ENCODE assay signal across 8 cellular contexts in the genomic region with DNA sequence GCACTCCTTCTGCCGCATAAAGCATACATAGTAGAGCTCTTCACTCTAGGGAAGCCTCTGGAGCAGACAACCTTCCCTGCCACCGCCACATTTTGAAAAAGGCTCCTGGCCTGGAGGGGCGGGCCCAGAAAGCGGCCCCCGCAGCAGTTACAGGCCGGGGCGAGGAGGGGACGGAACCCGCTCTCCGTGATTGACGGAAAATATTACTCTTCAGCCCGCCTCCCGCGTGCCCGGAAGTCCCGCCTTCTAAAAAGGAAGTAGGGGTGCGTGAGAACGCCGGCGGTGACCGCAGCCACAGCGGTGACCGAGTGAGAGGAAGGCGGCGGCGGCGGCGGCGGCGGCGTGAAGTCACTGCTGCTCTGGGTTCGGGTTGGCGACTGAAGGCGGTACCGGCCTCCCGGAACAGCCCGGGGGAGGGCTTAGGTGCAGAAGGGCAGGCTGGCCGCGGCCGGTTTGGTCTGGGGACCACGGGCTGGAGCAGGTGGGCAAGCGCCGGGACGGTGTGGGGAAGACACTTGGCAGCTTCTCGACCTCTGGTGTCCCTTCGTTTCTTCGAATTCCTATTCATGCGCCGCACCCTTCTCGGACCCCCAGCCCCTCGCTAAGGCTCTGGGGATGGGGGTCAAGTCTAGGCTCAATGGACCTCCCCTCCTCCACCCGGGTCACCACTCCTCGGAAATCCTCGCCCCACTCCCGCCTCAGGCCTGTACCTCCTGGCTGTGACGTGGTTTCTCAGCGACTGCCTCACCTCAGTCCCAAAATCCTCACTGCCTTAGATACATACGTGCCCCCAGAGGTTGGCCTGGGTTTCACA. TPM values are rescaled to one million over a fixed set of nuclear protein-coding genes. Genes with fewer than 3 reads are reported as not detected.
A peak's percentile ranks its signal among the peaks of the same experiment; 100 is the strongest.
DNase-seq lines count a peak whose midpoint lies in the region; TF ChIP-seq lines count a peak whose summit lies in the region.

HCCS (plus strand) TSS at position 295 of the 814 bp plus-strand sequence. CDS start 729 bp downstream, outside the sequence.

- peak; percentile 61 for DNase-seq in GDM1 (lab: John Stamatoyannopoulos, UW)
- DNase-seq in H7, result peak; percentile 86
- DNase-seq in M059J (ENCODE audit: low read depth), result peak; percentile 88
- DNase-seq in SIG-M5 treated with dmso at 0.1 percent for 504 hours (lab: John Stamatoyannopoulos, UW; ENCODE audit: unreplicated experiment), result peak; percentile 76
- DNase-seq in activated gamma-delta T cell treated with Interleukin-2 at 50 U/mL for 16 hours, result peak; percentile 79
- peak; percentile 84 for DNase-seq in fibroblast of villous mesenchyme (ENCODE audit: low read depth)
- DNase-seq in neural progenitor cell (ENCODE audit: low spot score), result peak; percentile 83
- DNase-seq in stromal cell of bone marrow (ENCODE audit: low read depth), result peak; percentile 63

- H3K4me1 Mint-ChIP-seq in neural progenitor cell, result peaks cover 3% of the 10 kb centered on the region

- peak within 1 kb of the TSS; percentile 72 for H3K4me2 ChIP-seq in neural progenitor cell

- peaks cover 3% of the 10 kb centered on the region for H3K27me3 Mint-ChIP-seq in neural progenitor cell (ENCODE audit: insufficient read depth, low read depth)

- H3K4me3 Mint-ChIP-seq in neural progenitor cell, result no peak within 1 kb of the TSS

- H3K27me3 ChIP-seq in H7 (ENCODE audit: control insufficient read depth, insufficient read depth, low read length) (no peaks in the 10 kb centered on the region), neural progenitor cell (no peaks in the 10 kb centered on the region)

- peaks cover 7% of the 10 kb centered on the region for H4K20me1 ChIP-seq in neural progenitor cell (ENCODE audit: low read depth)

- peak within 1 kb of the TSS; percentile 46 for H2AFZ ChIP-seq in neural progenitor cell (replicated peaks)

- H3K36me3 Mint-ChIP-seq in neural progenitor cell, result peaks cover 6% of the 10 kb centered on the region

- H3K4me1 ChIP-seq in neural progenitor cell, result no peaks in the 10 kb centered on the region

- peaks cover 3% of the 10 kb centered on the region for H3K9me3 Mint-ChIP-seq in neural progenitor cell

- H3F3A ChIP-seq in neural progenitor cell (ENCODE audit: low read depth), result no peaks in the 10 kb centered on the region

- H3K79me2 ChIP-seq in neural progenitor cell (ENCODE audit: low read depth), result peaks cover 30% of the 10 kb centered on the region

- peak within 1 kb of the TSS; percentile 83 for H3K9ac ChIP-seq in neural progenitor cell

- H3K36me3 ChIP-seq in H7 (replicated peaks; ENCODE audit: control insufficient read depth, insufficient read depth, low read length) (peaks cover 9% of the 10 kb centered on the region), neural progenitor cell (no peaks in the 10 kb centered on the region)

- H3K4me3 ChIP-seq in H7 (ENCODE audit: insufficient read depth, low read depth, low read length) (peak within 1 kb of the TSS; percentile 76), fibroblast of villous mesenchyme (ENCODE audit: low read depth, low read length) (peak within 1 kb of the TSS; percentile 81), neural progenitor cell (peak within 1 kb of the TSS; percentile 65)

- peak within 1 kb of the TSS; percentile 55 for H3K27ac Mint-ChIP-seq in neural progenitor cell

- no peak within 1 kb of the TSS for H3K27ac ChIP-seq in neural progenitor cell

- no peak for TF ChIP-seq CTCF in fibroblast of villous mesenchyme (IDR thresholded peaks at IDR 0.05; ENCODE audit: insufficient read depth, low read depth, low read length)
- TF ChIP-seq CTCF in neural progenitor cell (IDR thresholded peaks at IDR 0.05), result no peak

- H3K9me3 ChIP-seq in neural progenitor cell (ENCODE audit: low read depth), result no peaks in the 10 kb centered on the region

RNA-seq across cellular contexts. Expression of gene HCCS, which starts in this region (rescaled TPM):
- 16.8 and 17.9 TPM in 2 replicates for total RNA-seq in H7 (2014; rRNA removed; shearing (Covaris generic))
- total RNA-seq in M059J (2014; rRNA removed; shearing (Covaris generic)), result 39.7 and 48.6 TPM in 2 replicates
- total RNA-seq in fibroblast of villous mesenchyme, result 17.7 and 32.0 TPM in 2 replicates
- total RNA-seq in neural progenitor cell (ENCODE audit: low replicate concordance), result 14.8 and 19.8 TPM in 2 replicates
